10 cellular contexts compared by ENCODE assay signal in the genomic region with DNA sequence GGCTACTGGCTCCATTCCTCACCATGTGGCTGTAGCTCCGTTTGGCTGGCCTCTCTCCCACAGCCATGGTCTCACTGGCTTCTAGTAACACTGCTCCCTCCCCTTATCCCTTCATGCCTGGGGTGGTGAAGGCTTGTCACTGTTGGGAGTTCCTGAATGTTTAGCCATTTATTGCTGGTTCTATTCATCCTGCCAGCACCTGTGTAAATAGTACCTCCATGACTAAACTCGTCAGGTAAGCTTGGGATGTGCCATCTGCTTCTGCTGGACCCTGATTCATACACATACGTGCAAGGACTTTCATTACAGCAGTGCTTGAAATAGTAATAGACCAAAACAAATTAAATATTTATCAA.
DNase-seq lines count a peak whose midpoint lies in the region; ATAC-seq and TF ChIP-seq lines count a peak whose summit lies in the region.
"Had no signal": no experiment of that assay in that cellular context is flagged by ENCODE, and none has a peak within 500 bp of the region (broad histone marks: within the 10 kb centered on the region; RNA-seq: fewer than 3 reads in every experiment).

No MANE protein-coding gene starts in this region.

- no peak for TF ChIP-seq POLR2A in GM18505 (IDR thresholded peaks at IDR 0.05; ENCODE audit: borderline replicate concordance, extremely low read depth, insufficient read depth, insufficient read length)

- H3K9me3 Mint-ChIP-seq in nephron, result no peaks in the 10 kb centered on the region
- H3K9me3 Mint-ChIP-seq: CD4-positive, alpha-beta T cell; stimulated activated naive B cell treated with anti-CD40 and anti-IgM and Interleukin-4, amounts not matched to agents 10 μg/mL and 1 μg/mL and 100 μg/mL, for 72 hours had no signal

- H3K4me2 ChIP-seq in DOHH2 (ENCODE audit: low read length), result no peak overlapping the region

- DNase-seq in NCI-H2029 (lab: John Stamatoyannopoulos, UW), result peak; percentile 87
- no peak for DNase-seq in stimulated activated naive CD4-positive, alpha-beta T cell treated with Interleukin-2 at 50 U/mL for 16 hours (lab: John Stamatoyannopoulos, UW)
- no peak for DNase-seq in activated CD4-positive, alpha-beta T cell treated with anti-CD3 and anti-CD28 coated beads for 48 hours

- no peak overlapping the region for H3K27ac ChIP-seq in DOHH2 (ENCODE audit: low read depth, low read length)
- H3K27ac ChIP-seq in VCaP, result peak overlapping the region; percentile 11; the same call in 1 of the 2 replicates

- H3K9me2 ChIP-seq in DOHH2 (replicated peaks; ENCODE audit: control insufficient read depth, low read length), result no peaks in the 10 kb centered on the region; the same call in 1 of the 2 replicates

- ATAC-seq in GM21390 (IDR thresholded peaks at IDR 0.05; ENCODE audit: unreplicated experiment) (no peak), GM18505 (IDR thresholded peaks at IDR 0.05; ENCODE audit: unreplicated experiment) (no peak)

- 0 out of 2 replicates have a peak, but pooled peaks cover 6% of the 10 kb centered on the region for H3K9me3 ChIP-seq in DOHH2 (ENCODE audit: control insufficient read depth, insufficient read depth, low read length)

- H3K27me3 ChIP-seq in DOHH2 (ENCODE audit: control insufficient read depth, low read length), result peaks cover 13% of the 10 kb centered on the region; the same call in 1 of the 2 replicates

- no peaks in the 10 kb centered on the region for H3K27me3 Mint-ChIP-seq in nephron (ENCODE audit: low read depth)

- H4K20me1 ChIP-seq in DOHH2 (ENCODE audit: control insufficient read depth, insufficient read depth, low read depth, low read length), result no peaks in the 10 kb centered on the region

- H3F3A ChIP-seq in DOHH2 (ENCODE audit: control insufficient read depth, insufficient read depth), result no peaks in the 10 kb centered on the region

- H3K4me1 ChIP-seq in DOHH2 (ENCODE audit: control insufficient read depth, low read length), result peaks cover 8% of the 10 kb centered on the region

- no peaks in the 10 kb centered on the region for H3K36me3 ChIP-seq in DOHH2 (ENCODE audit: control insufficient read depth, low read length)

- H3K36me3 Mint-ChIP-seq in nephron (ENCODE audit: low read depth), result no peaks in the 10 kb centered on the region
- H3K36me3 Mint-ChIP-seq: stimulated activated naive B cell treated with anti-CD40 and anti-IgM and Interleukin-4, amounts not matched to agents 10 μg/mL and 1 μg/mL and 100 μg/mL, for 72 hours had no signal

- H3K4me3 ChIP-seq in DOHH2 (ENCODE audit: low read length), result peak overlapping the region; percentile 48

- peak overlapping the region in 2 of 3 experiments; percentile 22 to 78 for H3K4me3 Mint-ChIP-seq in nephron

- no peak for TF ChIP-seq CTCF in DOHH2 (IDR thresholded peaks at IDR 0.05; ENCODE audit: low read depth, low read length, poor library complexity, severe bottlenecking)
- no peak for TF ChIP-seq CTCF in VCaP (conservative IDR thresholded peaks at IDR 0.05)
- TF ChIP-seq CTCF in nephron (IDR thresholded peaks at IDR 0.05; ENCODE audit: unreplicated experiment in 3 of 3), result no peak

- no peak overlapping the region for H3K27ac Mint-ChIP-seq in nephron
- H3K27ac Mint-ChIP-seq: stimulated activated naive B cell treated with anti-CD40 and anti-IgM and Interleukin-4, amounts not matched to agents 10 μg/mL and 1 μg/mL and 100 μg/mL, for 72 hours had no signal

- no peaks in the 10 kb centered on the region for H3K79me2 ChIP-seq in DOHH2 (ENCODE audit: control insufficient read depth, low read length)

- no peaks in the 10 kb centered on the region for H3K4me1 Mint-ChIP-seq in nephron
